8 cellular contexts compared by ENCODE assay signal in the genomic region with DNA sequence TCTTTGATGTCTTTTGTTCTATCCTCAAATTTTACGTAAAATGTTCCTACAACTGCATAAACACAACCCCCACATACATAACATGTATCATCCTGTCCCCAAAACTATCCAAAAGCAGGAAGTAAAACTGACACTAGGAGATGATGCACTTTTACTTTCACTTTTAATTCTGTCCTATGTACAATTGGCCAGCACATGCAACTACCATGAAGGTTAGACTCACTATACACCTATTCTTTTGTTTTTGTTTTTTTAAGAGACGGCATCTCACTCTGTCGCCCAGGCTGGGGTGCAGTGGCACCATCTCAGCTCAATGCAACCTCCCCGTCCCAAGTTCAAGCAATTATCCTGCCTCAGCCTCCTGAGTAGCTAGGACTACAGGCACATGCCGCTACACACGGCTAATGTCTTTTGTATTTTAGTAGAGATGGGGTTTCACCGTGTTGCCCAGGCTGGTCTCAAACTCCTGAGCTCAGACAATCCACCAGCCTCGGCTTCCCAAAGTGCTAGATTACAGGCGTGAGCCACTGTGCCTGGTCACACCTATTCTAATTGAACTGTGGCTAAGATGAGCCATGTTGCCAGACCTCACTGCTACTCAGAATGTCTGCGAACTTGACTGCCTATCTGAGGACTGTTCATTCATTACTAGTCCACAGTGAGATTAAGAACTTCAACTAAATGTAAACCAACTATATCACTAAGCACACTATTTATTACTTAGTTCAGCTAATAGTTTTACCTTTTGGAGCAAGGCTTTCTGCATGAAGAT. TPM values are rescaled to one million over a fixed set of nuclear protein-coding genes. Genes with fewer than 3 reads are reported as not detected.
DNase-seq lines count a peak whose midpoint lies in the region; ATAC-seq and TF ChIP-seq lines count a peak whose summit lies in the region.

No MANE protein-coding gene starts in this region.

- no peaks in the 10 kb centered on the region for H3K36me3 ChIP-seq in CD8-positive, alpha-beta T cell (ENCODE audit: insufficient read depth, low read length)

- H3K27ac ChIP-seq in CD8-positive, alpha-beta T cell (ENCODE audit: low read depth, low read length): peak overlapping the region; percentile 52
- H3K27ac ChIP-seq in dorsolateral prefrontal cortex: peak overlapping the region in 29 of 59 donors; percentile 4 to 64 (median 38)

- no peaks in the 10 kb centered on the region for H3K9me3 Mint-ChIP-seq in CD8-positive, alpha-beta T cell
- H3K9me3 Mint-ChIP-seq in T-helper 1 cell treated with Interleukin-12 subunit alpha and Interleukin-12 subunit beta and Interleukin-4 antibody, amounts not matched to agents 30 μg/mL and 1 μg/mL, for 36 hours: no peaks in the 10 kb centered on the region

- peaks cover 17% of the 10 kb centered on the region for H3K4me1 ChIP-seq in CD8-positive, alpha-beta T cell (ENCODE audit: insufficient read depth, low read length)

- no peaks in the 10 kb centered on the region for H3K27me3 ChIP-seq in CD8-positive, alpha-beta T cell (ENCODE audit: insufficient read depth, low read length)
- no peaks in the 10 kb centered on the region for H3K27me3 ChIP-seq in dorsolateral prefrontal cortex

- H3K4me3 ChIP-seq in CD8-positive, alpha-beta T cell (ENCODE audit: low read depth, low read length): peak overlapping the region; percentile 12
- H3K4me3 ChIP-seq in dorsolateral prefrontal cortex: peak overlapping the region in 57 of 59 donors; percentile 2 to 64 (median 37)

- peak in 3 of 7 experiments; percentile 6 to 64 (median 6) for DNase-seq in CD8-positive, alpha-beta T cell
- no peak for DNase-seq in dorsolateral prefrontal cortex
- DNase-seq in omental fat pad (ENCODE audit: low spot score): no peak
- DNase-seq in NCI-H526 treated with DMSO at 0.1 percent for 48 hours (lab: John Stamatoyannopoulos, UW): no peak
- DNase-seq in middle frontal gyrus (ENCODE audit: extremely low spot score, low spot score): no peak

- peaks cover 19% of the 10 kb centered on the region for H3K4me1 Mint-ChIP-seq in CD8-positive, alpha-beta T cell (ENCODE audit: low read depth)
- H3K4me1 Mint-ChIP-seq in T-helper 1 cell treated with Interleukin-12 subunit alpha and Interleukin-12 subunit beta and Interleukin-4 antibody, amounts not matched to agents 30 μg/mL and 1 μg/mL, for 36 hours (ENCODE audit: low read depth): peaks cover 12% of the 10 kb centered on the region

- ATAC-seq in CD8-positive, alpha-beta T cell: peak; percentile 96
- ATAC-seq in GM19452 (IDR thresholded peaks at IDR 0.05; ENCODE audit: unreplicated experiment): peak; percentile 96
- ATAC-seq in HG03439 (IDR thresholded peaks at IDR 0.05; ENCODE audit: unreplicated experiment): peak; percentile 96
- peak; percentile 58 for ATAC-seq in omental fat pad (ENCODE audit: low FRiP score)

- intact Hi-C loops in CD8-positive, alpha-beta T cell (cut with DNase I, micrococcal nuclease): loop anchor here (2.0 to 5.0 kb wide), 3 partner anchors 97 to 163 kb away; partner anchors contain the start of genes SOAT1 (in 2 of the 2) and ABL2 (in 1 of the 2)
- intact Hi-C loops in dorsolateral prefrontal cortex (cut with DNase I): loop anchor here in 1 of 2 donors (10.0 kb wide), 1 partner anchor 165 kb away; the partner anchor contains the start of gene SOAT1

- H3K36me3 Mint-ChIP-seq in CD8-positive, alpha-beta T cell: peaks cover 12% of the 10 kb centered on the region
- H3K36me3 Mint-ChIP-seq in T-helper 1 cell treated with Interleukin-12 subunit alpha and Interleukin-12 subunit beta and Interleukin-4 antibody, amounts not matched to agents 30 μg/mL and 1 μg/mL, for 36 hours (ENCODE audit: low read depth): peaks cover 8% of the 10 kb centered on the region

- H3K27me3 Mint-ChIP-seq in CD8-positive, alpha-beta T cell (ENCODE audit: low read depth): no peaks in the 10 kb centered on the region
- no peaks in the 10 kb centered on the region for H3K27me3 Mint-ChIP-seq in T-helper 1 cell treated with Interleukin-12 subunit alpha and Interleukin-12 subunit beta and Interleukin-4 antibody, amounts not matched to agents 30 μg/mL and 1 μg/mL, for 36 hours (ENCODE audit: low read depth)

- TF ChIP-seq CTCF in CD8-positive, alpha-beta T cell (IDR thresholded peaks at IDR 0.05): no peak
- TF ChIP-seq CTCF in dorsolateral prefrontal cortex (IDR thresholded peaks at IDR 0.05 in 54 of 56, conservative IDR thresholded peaks at IDR 0.05 in 2 of 56; ENCODE audit: low read depth in 1 of 56, partially characterized antibody in 56 of 56): no peak
- no peak for TF ChIP-seq CTCF in omental fat pad (IDR thresholded peaks at IDR 0.05)

- H3K9me3 ChIP-seq in CD8-positive, alpha-beta T cell (ENCODE audit: low read length): no peaks in the 10 kb centered on the region

- peak overlapping the region; percentile 68 for H3K4me3 Mint-ChIP-seq in CD8-positive, alpha-beta T cell
- peak overlapping the region; percentile 72 for H3K4me3 Mint-ChIP-seq in T-helper 1 cell treated with Interleukin-12 subunit alpha and Interleukin-12 subunit beta and Interleukin-4 antibody, amounts not matched to agents 30 μg/mL and 1 μg/mL, for 36 hours

- CTCF ChIA-PET in CD8-positive, alpha-beta T cell (lab: Charles Lee): interaction anchor here (0.9 to 1.9 kb wide), 2 partner anchors 9 to 163 kb away, joined by 3 to 5 read pairs; partner anchors contain the start of gene SOAT1

- peak overlapping the region; percentile 90 for H3K27ac Mint-ChIP-seq in CD8-positive, alpha-beta T cell
- peak overlapping the region; percentile 88 for H3K27ac Mint-ChIP-seq in T-helper 1 cell treated with Interleukin-12 subunit alpha and Interleukin-12 subunit beta and Interleukin-4 antibody, amounts not matched to agents 30 μg/mL and 1 μg/mL, for 36 hours

- POLR2A ChIA-PET in CD8-positive, alpha-beta T cell (lab: Charles Lee): interaction anchor here (0.6 to 1.1 kb wide), 2 partner anchors 12 to 164 kb away, joined by 3 to 4 read pairs; partner anchors contain the start of gene SOAT1

RNA-seq across cellular contexts. Expression of gene TOR3A, which starts 48.0 kb away (rescaled TPM):
- 10 to 100 TPM; 15.6 to 16.0 TPM for total RNA-seq in CD8-positive, alpha-beta T cell
- total RNA-seq in dorsolateral prefrontal cortex (10 to 100 TPM; 11.7 to 24.9 (median 16.3) TPM), omental fat pad (10 to 100 TPM; 26.9 to 44.7 (median 33.7) TPM)
